29 cellular contexts compared by ENCODE assay signal in the genomic region with DNA sequence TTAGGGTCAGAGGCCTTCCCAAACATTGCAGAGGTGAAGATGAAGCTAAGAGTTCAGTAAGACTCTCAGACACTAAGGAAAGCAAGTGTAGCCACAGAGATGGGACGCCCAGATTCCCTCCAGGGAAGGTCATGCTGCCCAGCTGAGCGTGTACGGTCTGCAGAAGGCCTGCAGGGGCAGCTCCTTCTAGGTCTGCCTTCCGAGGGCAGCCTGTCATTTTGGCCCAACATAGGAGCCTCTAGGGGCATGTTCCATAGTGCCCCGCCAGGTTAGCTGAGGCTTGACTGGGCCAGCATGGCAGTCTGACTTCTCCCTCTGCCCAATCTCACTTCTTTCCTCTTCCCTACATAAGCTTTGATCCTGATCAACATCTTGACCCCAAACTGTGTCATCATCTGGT.
DNase-seq lines count a peak whose midpoint lies in the region; ATAC-seq and TF ChIP-seq lines count a peak whose summit lies in the region.
"Had no signal": no experiment of that assay in that cellular context is flagged by ENCODE, and none has a peak within 500 bp of the region (broad histone marks: within the 10 kb centered on the region; RNA-seq: fewer than 3 reads in every experiment).

No MANE protein-coding gene starts in this region.

- peaks cover 36% of the 10 kb centered on the region for H3K36me3 ChIP-seq in CD8-positive, alpha-beta T cell (ENCODE audit: insufficient read depth, low read length)
- H3K36me3 ChIP-seq: neural progenitor cell had no signal

- no peak for ATAC-seq in CD8-positive, alpha-beta T cell
- ATAC-seq in stimulated activated memory B cell treated with anti-CD40 and anti-IgM and Interleukin-4, amounts not matched to agents 10 μg/mL and 1 μg/mL and 100 μg/mL, for 72 hours = no peak
- ATAC-seq in HG03439 (IDR thresholded peaks at IDR 0.05; ENCODE audit: unreplicated experiment) = no peak
- ATAC-seq: activated CD4-positive, CD25-positive, alpha-beta regulatory T cell treated with anti-CD3 and anti-CD28 coated beads, Interleukin-2, amount 50 U/mL, for 24 hours; esophagus mucosa; left lobe of liver had no signal

- H3K27me3 Mint-ChIP-seq in activated T-cell treated with anti-CD3 and anti-CD28 coated beads, Interleukin-2, amount 50 U/mL, for 24 hours = no peaks in the 10 kb centered on the region
- no peaks in the 10 kb centered on the region for H3K27me3 Mint-ChIP-seq in CD8-positive, alpha-beta T cell (ENCODE audit: low read depth)
- no peaks in the 10 kb centered on the region for H3K27me3 Mint-ChIP-seq in stimulated activated memory B cell treated with anti-CD40 and anti-IgM and Interleukin-4, amounts not matched to agents 10 μg/mL and 1 μg/mL and 100 μg/mL, for 72 hours
- H3K27me3 Mint-ChIP-seq in activated T-helper 1 cell treated with anti-CD3 and anti-CD28 coated beads, Interleukin-12 subunit alpha, Interleukin-12 subunit beta, Interleukin-2, Interleukin-4 antibody, amounts not matched to agents 30 ng/mL and 10 ng/mL and 1 ng/mL, durations not matched to agents 14 hours and 24 hours and 36 hours (ENCODE audit: insufficient read depth) = no peaks in the 10 kb centered on the region
- H3K27me3 Mint-ChIP-seq: B cell, progenitor cell of endocrine pancreas had no signal

- peaks cover 90% of the 10 kb centered on the region for H3K36me3 Mint-ChIP-seq in activated T-cell treated with anti-CD3 and anti-CD28 coated beads, Interleukin-2, amount 50 U/mL, for 24 hours (ENCODE audit: low read depth)
- peaks cover 82% of the 10 kb centered on the region for H3K36me3 Mint-ChIP-seq in CD8-positive, alpha-beta T cell
- peaks cover 69% of the 10 kb centered on the region for H3K36me3 Mint-ChIP-seq in stimulated activated memory B cell treated with anti-CD40 and anti-IgM and Interleukin-4, amounts not matched to agents 10 μg/mL and 1 μg/mL and 100 μg/mL, for 72 hours
- peaks cover 22% of the 10 kb centered on the region for H3K36me3 Mint-ChIP-seq in activated T-helper 1 cell treated with anti-CD3 and anti-CD28 coated beads, Interleukin-12 subunit alpha, Interleukin-12 subunit beta, Interleukin-2, Interleukin-4 antibody, amounts not matched to agents 30 ng/mL and 10 ng/mL and 1 ng/mL, durations not matched to agents 14 hours and 24 hours and 36 hours (ENCODE audit: low read depth)

- no peaks in the 10 kb centered on the region for H3K9me3 ChIP-seq in CD8-positive, alpha-beta T cell (ENCODE audit: low read length)
- H3K9me3 ChIP-seq: testis had no signal

- no peak overlapping the region for H3K4me3 ChIP-seq in CD8-positive, alpha-beta T cell (ENCODE audit: low read depth, low read length)
- no peak overlapping the region for H3K4me3 ChIP-seq in dorsolateral prefrontal cortex
- H3K4me3 ChIP-seq: neural progenitor cell, testis had no signal

- H3K9me3 Mint-ChIP-seq in activated T-cell treated with anti-CD3 and anti-CD28 coated beads, Interleukin-2, amount 50 U/mL, for 24 hours = no peaks in the 10 kb centered on the region
- no peaks in the 10 kb centered on the region for H3K9me3 Mint-ChIP-seq in CD8-positive, alpha-beta T cell
- no peaks in the 10 kb centered on the region for H3K9me3 Mint-ChIP-seq in stimulated activated memory B cell treated with anti-CD40 and anti-IgM and Interleukin-4, amounts not matched to agents 10 μg/mL and 1 μg/mL and 100 μg/mL, for 72 hours
- H3K9me3 Mint-ChIP-seq in activated T-helper 1 cell treated with anti-CD3 and anti-CD28 coated beads, Interleukin-12 subunit alpha, Interleukin-12 subunit beta, Interleukin-2, Interleukin-4 antibody, amounts not matched to agents 30 ng/mL and 10 ng/mL and 1 ng/mL, durations not matched to agents 14 hours and 24 hours and 36 hours = no peaks in the 10 kb centered on the region
- H3K9me3 Mint-ChIP-seq: neural progenitor cell had no signal

- TF ChIP-seq CTCF in CD8-positive, alpha-beta T cell (IDR thresholded peaks at IDR 0.05) = no peak
- peak in 1 of 56 donors; percentile 5 for TF ChIP-seq CTCF in dorsolateral prefrontal cortex (IDR thresholded peaks at IDR 0.05 in 54 of 56, conservative IDR thresholded peaks at IDR 0.05 in 2 of 56; ENCODE audit: low read depth in 1 of 56, partially characterized antibody in 56 of 56)

- peaks cover 6% of the 10 kb centered on the region for H3K4me1 ChIP-seq in CD8-positive, alpha-beta T cell (ENCODE audit: insufficient read depth, low read length)
- H3K4me1 ChIP-seq: neural progenitor cell, testis had no signal

- H3K27ac ChIP-seq in CD8-positive, alpha-beta T cell (ENCODE audit: low read depth, low read length) = no peak overlapping the region
- peak overlapping the region in 30 of 59 donors; percentile 8 to 84 (median 42) for H3K27ac ChIP-seq in dorsolateral prefrontal cortex
- H3K27ac ChIP-seq: KMS-11, neural progenitor cell, testis had no signal

- H3K4me3 Mint-ChIP-seq in activated T-cell treated with anti-CD3 and anti-CD28 coated beads, Interleukin-2, amount 50 U/mL, for 24 hours = no peak overlapping the region
- H3K4me3 Mint-ChIP-seq in CD8-positive, alpha-beta T cell = no peak overlapping the region
- no peak overlapping the region for H3K4me3 Mint-ChIP-seq in stimulated activated memory B cell treated with anti-CD40 and anti-IgM and Interleukin-4, amounts not matched to agents 10 μg/mL and 1 μg/mL and 100 μg/mL, for 72 hours
- no peak overlapping the region for H3K4me3 Mint-ChIP-seq in activated T-helper 1 cell treated with anti-CD3 and anti-CD28 coated beads, Interleukin-12 subunit alpha, Interleukin-12 subunit beta, Interleukin-2, Interleukin-4 antibody, amounts not matched to agents 30 ng/mL and 10 ng/mL and 1 ng/mL, durations not matched to agents 14 hours and 24 hours and 36 hours
- H3K4me3 Mint-ChIP-seq: B cell, neural progenitor cell had no signal

- POLR2A ChIA-PET in CD8-positive, alpha-beta T cell (lab: Charles Lee) = interaction anchor here (0.7 to 1.4 kb wide), 3 partner anchors 15 to 27 kb away, joined by 3 read pairs; no protein-coding TSS in a partner anchor

- intact Hi-C loops in CD8-positive, alpha-beta T cell (cut with DNase I, micrococcal nuclease) = loop anchor here in 1 of 2 experiments (10.0 kb wide), 1 partner anchor 481 kb away; no protein-coding TSS in a partner anchor
- intact Hi-C loops in dorsolateral prefrontal cortex (cut with DNase I) = no loop called here
- intact Hi-C loops in activated T-helper 1 cell treated with anti-CD3 and anti-CD28 coated beads, Interleukin-12 subunit alpha, Interleukin-12 subunit beta, Interleukin-2, Interleukin-4 antibody, amounts not matched to agents 30 ng/mL and 10 ng/mL and 1 ng/mL, durations not matched to agents 14 hours and 24 hours and 36 hours (cut with micrococcal nuclease) = no loop called here

- H3K4me1 Mint-ChIP-seq in activated T-cell treated with anti-CD3 and anti-CD28 coated beads, Interleukin-2, amount 50 U/mL, for 24 hours (ENCODE audit: low read depth) = peaks cover 53% of the 10 kb centered on the region
- peaks cover 59% of the 10 kb centered on the region for H3K4me1 Mint-ChIP-seq in CD8-positive, alpha-beta T cell (ENCODE audit: low read depth)
- H3K4me1 Mint-ChIP-seq in stimulated activated memory B cell treated with anti-CD40 and anti-IgM and Interleukin-4, amounts not matched to agents 10 μg/mL and 1 μg/mL and 100 μg/mL, for 72 hours = peaks cover 29% of the 10 kb centered on the region
- peaks cover 24% of the 10 kb centered on the region for H3K4me1 Mint-ChIP-seq in activated T-helper 1 cell treated with anti-CD3 and anti-CD28 coated beads, Interleukin-12 subunit alpha, Interleukin-12 subunit beta, Interleukin-2, Interleukin-4 antibody, amounts not matched to agents 30 ng/mL and 10 ng/mL and 1 ng/mL, durations not matched to agents 14 hours and 24 hours and 36 hours (ENCODE audit: low read depth)

- CTCF ChIA-PET in CD8-positive, alpha-beta T cell (lab: Charles Lee) = interaction anchor here (0.9 to 11.9 kb wide), 4 partner anchors 9 to 405 kb away, joined by 3 to 82 read pairs (median 6); no protein-coding TSS in a partner anchor

- no peak for DNase-seq in activated T-cell treated with anti-CD3 and anti-CD28 coated beads, Interleukin-2, amount 50 U/mL, for 24 hours
- DNase-seq in activated T-cell treated with anti-CD3 and anti-CD28 coated beads for 4 hours (no peak), dorsolateral prefrontal cortex (no peak)
- no peak for DNase-seq in CD8-positive, alpha-beta T cell
- no peak for DNase-seq in activated T-helper 1 cell treated with anti-CD3 and anti-CD28 coated beads, Interleukin-12 subunit alpha, Interleukin-12 subunit beta, Interleukin-2, Interleukin-4 antibody, amounts not matched to agents 30 ng/mL and 10 ng/mL and 1 ng/mL, durations not matched to agents 14 hours and 24 hours and 36 hours (ENCODE audit: low spot score)
- DNase-seq: ACHN; activated gamma-delta T cell treated with Interleukin-2 at 50 U/mL for 16 hours; caudate nucleus; COR-L47; cortex of kidney; DND-41; foreskin fibroblast; GF-D8; HCEC 1CT; MM.1S; NCI-H1930; NCI-H524; NK-92 treated with Interleukin-12 subunit alpha and Interleukin-12 subunit beta, amount 100 ng/mL, for 24 hours; stimulated activated CD4-positive, alpha-beta T cell treated with anti-CD3 and anti-CD28 coated beads, Interleukin-4, amount 100 ng/mL, for 4 hours; testis had no signal

- H3K27ac Mint-ChIP-seq in activated T-cell treated with anti-CD3 and anti-CD28 coated beads, Interleukin-2, amount 50 U/mL, for 24 hours = peak overlapping the region; percentile 65
- H3K27ac Mint-ChIP-seq in CD8-positive, alpha-beta T cell = peak overlapping the region; percentile 78
- peak overlapping the region; percentile 52 for H3K27ac Mint-ChIP-seq in stimulated activated memory B cell treated with anti-CD40 and anti-IgM and Interleukin-4, amounts not matched to agents 10 μg/mL and 1 μg/mL and 100 μg/mL, for 72 hours
- no peak overlapping the region for H3K27ac Mint-ChIP-seq in activated T-helper 1 cell treated with anti-CD3 and anti-CD28 coated beads, Interleukin-12 subunit alpha, Interleukin-12 subunit beta, Interleukin-2, Interleukin-4 antibody, amounts not matched to agents 30 ng/mL and 10 ng/mL and 1 ng/mL, durations not matched to agents 14 hours and 24 hours and 36 hours
- H3K27ac Mint-ChIP-seq: neural progenitor cell, progenitor cell of endocrine pancreas had no signal

- no peaks in the 10 kb centered on the region for H3K27me3 ChIP-seq in CD8-positive, alpha-beta T cell (ENCODE audit: insufficient read depth, low read length)
- no peaks in the 10 kb centered on the region for H3K27me3 ChIP-seq in dorsolateral prefrontal cortex
- H3K27me3 ChIP-seq: neural progenitor cell, testis had no signal
